In genomic region chr12:125065021-125065752, GRCh38 we compare ENCODE assay signal across 8 cellular contexts. TPM values are rescaled to one million over a fixed set of nuclear protein-coding genes. Genes with fewer than 3 reads are reported as not detected.
DNase-seq lines count a peak whose midpoint lies in the region; ATAC-seq and TF ChIP-seq lines count a peak whose summit lies in the region.

Gene AACS (plus strand): TSS chr12:125065435. CDS start chr12:125065585, 150 bp downstream.

- intact Hi-C loops in activated CD4-positive, alpha-beta T cell treated with anti-CD3 and anti-CD28 coated beads, Interleukin-2, amount 10 ng/mL, durations not matched to agents 24 days and 14 days (cut with micrococcal nuclease): loop anchor here (1.0 kb wide), 2 partner anchors 16 to 72 kb away; partner anchors contain the start of gene BRI3BP
- intact Hi-C loops in left lung (cut with DNase I): no loop called here

- peaks cover 17% of the 10 kb centered on the region for H3K27me3 Mint-ChIP-seq in activated CD4-positive, alpha-beta T cell treated with anti-CD3 and anti-CD28 coated beads, Interleukin-2, amount 10 ng/mL, durations not matched to agents 24 days and 14 days

- H3K36me3 ChIP-seq in left lung: no peaks in the 10 kb centered on the region

- peaks cover 0 to 10% of the 10 kb centered on the region in 2 donors for H3K27me3 ChIP-seq in left lung

- H3K4me3 ChIP-seq in left lung: peak within 1 kb of the TSS; percentile 72 to 77

- peak; percentile 97 for DNase-seq in AG20443 (ENCODE audit: low spot score)
- DNase-seq in NCI-H460 (ENCODE audit: extremely low read depth, low read depth): peak; percentile 57
- DNase-seq in activated CD4-positive, alpha-beta T cell treated with anti-CD3 and anti-CD28 coated beads, Interleukin-2, amount 10 ng/mL, durations not matched to agents 24 days and 14 days: peak; percentile 89
- peak; percentile 45 for DNase-seq in dedifferentiated amniotic fluid mesenchymal stem cell (ENCODE audit: extremely low spot score)
- peak; percentile 84 to 96 for DNase-seq in left lung
- DNase-seq in stimulated activated CD4-positive, alpha-beta T cell treated with anti-CD3 and anti-CD28 coated beads, Interleukin-2, amount 100 ng/mL, for 48 hours: peak; percentile 70 to 75

- TF ChIP-seq CTCF in left lung (IDR thresholded peaks at IDR 0.05): no peak

- peaks cover 0 to 24% of the 10 kb centered on the region in 2 donors for H3K4me1 ChIP-seq in left lung

- H3K4me3 Mint-ChIP-seq in activated CD4-positive, alpha-beta T cell treated with anti-CD3 and anti-CD28 coated beads, Interleukin-2, amount 10 ng/mL, durations not matched to agents 24 days and 14 days: peak within 1 kb of the TSS; percentile 82

- peaks cover 0 to 2% of the 10 kb centered on the region in 2 donors for H3K9me3 ChIP-seq in left lung

- peak within 1 kb of the TSS; percentile 53 for H3K27ac Mint-ChIP-seq in activated CD4-positive, alpha-beta T cell treated with anti-CD3 and anti-CD28 coated beads, Interleukin-2, amount 10 ng/mL, durations not matched to agents 24 days and 14 days

- no peaks in the 10 kb centered on the region for H3K36me3 Mint-ChIP-seq in activated CD4-positive, alpha-beta T cell treated with anti-CD3 and anti-CD28 coated beads, Interleukin-2, amount 10 ng/mL, durations not matched to agents 24 days and 14 days (ENCODE audit: low read depth)

- peak within 1 kb of the TSS in 1 of 2 donors; percentile 61 for H3K27ac ChIP-seq in left lung

- H3K4me1 Mint-ChIP-seq in activated CD4-positive, alpha-beta T cell treated with anti-CD3 and anti-CD28 coated beads, Interleukin-2, amount 10 ng/mL, durations not matched to agents 24 days and 14 days: peaks cover 14% of the 10 kb centered on the region

- H3K9me3 Mint-ChIP-seq in activated CD4-positive, alpha-beta T cell treated with anti-CD3 and anti-CD28 coated beads, Interleukin-2, amount 10 ng/mL, durations not matched to agents 24 days and 14 days: no peaks in the 10 kb centered on the region

- ATAC-seq in GM19023 (IDR thresholded peaks at IDR 0.05; ENCODE audit: unreplicated experiment) (peak; percentile 93), HG03175 (IDR thresholded peaks at IDR 0.05; ENCODE audit: unreplicated experiment) (peak; percentile 91), left lung (peak; percentile 99)

RNA-seq across cellular contexts. Expression of gene AACS, which starts in this region (rescaled TPM):
- total RNA-seq in NCI-H460 (2014; rRNA removed; shearing (Covaris generic)): 15.6 and 18.1 TPM in 2 replicates
- polyA plus RNA-seq in NCI-H460 (2014; cell fraction: nucleus; rRNA removed): 22.4 and 34.9 TPM in 2 replicates
- total RNA-seq in activated CD4-positive, alpha-beta T cell treated with anti-CD3 and anti-CD28 coated beads, Interleukin-2, amount 10 ng/mL, durations not matched to agents 24 days and 14 days: 24.7 and 26.7 TPM in 2 replicates
- 10 to 100 TPM; 27.6 to 36.9 TPM for total RNA-seq in left lung

Comparison
In these comparisons a context has a peak if more than half of its experiments do, and no peak if none do; other contexts are left out.
1. DNase-seq: peak in every context shown above with its lines; median percentile 97 in AG20443; 90 in left lung; 89 in activated CD4-positive, alpha-beta T cell treated with anti-CD3 and anti-CD28 coated beads, Interleukin-2, amount 10 ng/mL, durations not matched to agents 24 days and 14 days; 72 in stimulated activated CD4-positive, alpha-beta T cell treated with anti-CD3 and anti-CD28 coated beads, Interleukin-2, amount 100 ng/mL, for 48 hours; 57 in NCI-H460; 45 in dedifferentiated amniotic fluid mesenchymal stem cell.